ENCODE assay signal across 8 cellular contexts in genomic region chr13:29850213-29850898, GRCh38. TPM values are rescaled to one million over a fixed set of nuclear protein-coding genes. Genes with fewer than 3 reads are reported as not detected.
DNase-seq lines count a peak whose midpoint lies in the region; ATAC-seq and TF ChIP-seq lines count a peak whose summit lies in the region.

UBL3 (minus strand) TSS chr13:29850617; CDS start chr13:29849538, 1,079 bp downstream.

- H3F3A ChIP-seq in SU-DHL-6 (ENCODE audit: insufficient read depth): 0 out of 2 replicates have a peak, but pooled peaks cover 3% of the 10 kb centered on the region

- peak within 1 kb of the TSS; percentile 66 for H3K9ac ChIP-seq in SU-DHL-6 (ENCODE audit: low read length)

- H3K4me3 ChIP-seq in GM12865 (ENCODE audit: low read depth, low read length) (peak within 1 kb of the TSS; percentile 87), SU-DHL-6 (ENCODE audit: insufficient read depth, low read length, poor library complexity, severe bottlenecking) (peak within 1 kb of the TSS; percentile 76), thoracic aorta (peak within 1 kb of the TSS; percentile 97)

- H3K27me3 Mint-ChIP-seq in activated naive CD8-positive, alpha-beta T cell treated with anti-CD3 and anti-CD28 coated beads, Interleukin-2, amount 10 ng/mL, durations not matched to agents 7 days and 5 days: no peaks in the 10 kb centered on the region
- no peaks in the 10 kb centered on the region for H3K27me3 Mint-ChIP-seq in osteocyte (ENCODE audit: unreplicated experiment)

- TF ChIP-seq CTCF in GM12865 (IDR thresholded peaks at IDR 0.05; ENCODE audit: insufficient read depth, low read depth, low read length, missing control alignments) (no peak), SU-DHL-6 (IDR thresholded peaks at IDR 0.05; ENCODE audit: insufficient read depth, low read length, poor library complexity, severe bottlenecking) (no peak), osteocyte (IDR thresholded peaks at IDR 0.05) (no peak), thoracic aorta (IDR thresholded peaks at IDR 0.05) (no peak)

- no peaks in the 10 kb centered on the region for H3K9me2 ChIP-seq in SU-DHL-6 (replicated peaks; ENCODE audit: insufficient read depth, low read length)

- peak within 1 kb of the TSS; percentile 84 for H2AFZ ChIP-seq in SU-DHL-6 (ENCODE audit: low read depth, low read length, severe bottlenecking)

- H3K27me3 ChIP-seq in SU-DHL-6 (ENCODE audit: low read length): no peaks in the 10 kb centered on the region
- H3K27me3 ChIP-seq in thoracic aorta (replicated peaks; ENCODE audit: insufficient read depth): no peaks in the 10 kb centered on the region

- H3K27ac Mint-ChIP-seq in activated naive CD8-positive, alpha-beta T cell treated with anti-CD3 and anti-CD28 coated beads, Interleukin-2, amount 10 ng/mL, durations not matched to agents 7 days and 5 days: peak within 1 kb of the TSS; percentile 100
- H3K27ac Mint-ChIP-seq in osteocyte (ENCODE audit: unreplicated experiment): peak within 1 kb of the TSS; percentile 99

- peaks cover 28% of the 10 kb centered on the region for H3K4me1 Mint-ChIP-seq in activated naive CD8-positive, alpha-beta T cell treated with anti-CD3 and anti-CD28 coated beads, Interleukin-2, amount 10 ng/mL, durations not matched to agents 7 days and 5 days
- H3K4me1 Mint-ChIP-seq in osteocyte (ENCODE audit: unreplicated experiment): peaks cover 28% of the 10 kb centered on the region

- intact Hi-C loops in Right ventricle myocardium inferior (cut with DNase I): loop anchor here (2.0 kb wide), 2 partner anchors 74 to 262 kb away; no protein-coding TSS in a partner anchor

- H3K79me2 ChIP-seq in SU-DHL-6 (ENCODE audit: insufficient read depth, low read length): no peaks in the 10 kb centered on the region

- no peaks in the 10 kb centered on the region for H3K9me3 ChIP-seq in SU-DHL-6 (ENCODE audit: insufficient read depth, low read length)
- H3K9me3 ChIP-seq in thoracic aorta: no peaks in the 10 kb centered on the region

- peak within 1 kb of the TSS; percentile 92 for H3K4me2 ChIP-seq in SU-DHL-6 (ENCODE audit: low read depth, low read length, poor library complexity, severe bottlenecking)

- H3K27ac ChIP-seq in SU-DHL-6 (ENCODE audit: low read depth, low read length): no peak within 1 kb of the TSS; the same call in 1 of the 2 replicates
- H3K27ac ChIP-seq in thoracic aorta: peak within 1 kb of the TSS; percentile 96 to 99

- peaks cover 13 to 15% of the 10 kb centered on the region in 2 donors for H3K4me1 ChIP-seq in thoracic aorta (ENCODE audit: control insufficient read depth in 1 of 2, low read depth in 2 of 2)

- H3K36me3 ChIP-seq in SU-DHL-6 (ENCODE audit: low read length): no peaks in the 10 kb centered on the region
- no peaks in the 10 kb centered on the region for H3K36me3 ChIP-seq in thoracic aorta

- POLR2A ChIA-PET in activated naive CD8-positive, alpha-beta T cell treated with anti-CD3 and anti-CD28 coated beads, Interleukin-2, amount 10 ng/mL, durations not matched to agents 7 days and 5 days (lab: Charles Lee): interaction anchor here (0.9 to 4.6 kb wide), 10 partner anchors 9 to 815 kb away, joined by 3 to 23 read pairs (median 4); partner anchors contain the start of gene SLC7A1

- ATAC-seq in HG02759 (IDR thresholded peaks at IDR 0.05; ENCODE audit: unreplicated experiment) (peak; percentile 89), Right ventricle myocardium inferior (peak; percentile 97), thoracic aorta (ENCODE audit: insufficient number of reproducible peaks, low FRiP score, low read depth) (peak; percentile 91)
- peak; percentile 92 for ATAC-seq in activated naive CD8-positive, alpha-beta T cell treated with anti-CD3 and anti-CD28 coated beads, Interleukin-2, amount 10 ng/mL, durations not matched to agents 7 days and 5 days (ENCODE audit: low read depth)

- peak; percentile 96 for DNase-seq in GM12865 (ENCODE audit: low read depth)
- DNase-seq in NCI-H1417 (lab: John Stamatoyannopoulos, UW): peak; percentile 93 to 97 (median 93)
- peak; percentile 91 for DNase-seq in activated naive CD8-positive, alpha-beta T cell treated with anti-CD3 and anti-CD28 coated beads, Interleukin-2, amount 10 ng/mL, durations not matched to agents 7 days and 5 days
- peak; percentile 98 for DNase-seq in Right ventricle myocardium inferior (ENCODE audit: missing footprints)
- DNase-seq in osteocyte (ENCODE audit: extremely low spot score, unreplicated experiment): peak; percentile 97
- peak; percentile 92 for DNase-seq in thoracic aorta (ENCODE audit: low spot score)

- H3K9me3 Mint-ChIP-seq in activated naive CD8-positive, alpha-beta T cell treated with anti-CD3 and anti-CD28 coated beads, Interleukin-2, amount 10 ng/mL, durations not matched to agents 7 days and 5 days: no peaks in the 10 kb centered on the region
- no peaks in the 10 kb centered on the region for H3K9me3 Mint-ChIP-seq in osteocyte (ENCODE audit: unreplicated experiment)

- H4K20me1 ChIP-seq in SU-DHL-6 (ENCODE audit: low read depth, low read length): no peaks in the 10 kb centered on the region

- peak within 1 kb of the TSS; percentile 89 for H3K4me3 Mint-ChIP-seq in activated naive CD8-positive, alpha-beta T cell treated with anti-CD3 and anti-CD28 coated beads, Interleukin-2, amount 10 ng/mL, durations not matched to agents 7 days and 5 days
- H3K4me3 Mint-ChIP-seq in osteocyte (ENCODE audit: unreplicated experiment): peak within 1 kb of the TSS; percentile 87

- no peaks in the 10 kb centered on the region for H3K36me3 Mint-ChIP-seq in activated naive CD8-positive, alpha-beta T cell treated with anti-CD3 and anti-CD28 coated beads, Interleukin-2, amount 10 ng/mL, durations not matched to agents 7 days and 5 days
- H3K36me3 Mint-ChIP-seq in osteocyte (ENCODE audit: unreplicated experiment): no peaks in the 10 kb centered on the region

RNA-seq across cellular contexts. Expression of gene UBL3, which starts in this region (rescaled TPM):
- 10 to 100 TPM; 20.5 to 23.6 TPM for total RNA-seq in activated naive CD8-positive, alpha-beta T cell treated with anti-CD3 and anti-CD28 coated beads, Interleukin-2, amount 10 ng/mL, durations not matched to agents 7 days and 5 days
- 22.3 TPM for total RNA-seq in Right ventricle myocardium inferior
- total RNA-seq in osteocyte: 26.0 and 28.3 TPM in 2 replicates
- total RNA-seq in thoracic aorta: 10 to 100 TPM; 24.4 to 32.6 TPM
